Comparison of ENCODE assay signal across 1 cellular context in genomic region chr20:728022-728944, GRCh38.
TF ChIP-seq lines count a peak whose summit lies in the region.

No MANE protein-coding gene starts in this region.

TF ChIP-seq in HepG2, 621 proteins besides CTCF, POLR2A, EP300 and RAD21 (continued from another document and continues in another):
- TF ChIP-seq, protein P1, sequence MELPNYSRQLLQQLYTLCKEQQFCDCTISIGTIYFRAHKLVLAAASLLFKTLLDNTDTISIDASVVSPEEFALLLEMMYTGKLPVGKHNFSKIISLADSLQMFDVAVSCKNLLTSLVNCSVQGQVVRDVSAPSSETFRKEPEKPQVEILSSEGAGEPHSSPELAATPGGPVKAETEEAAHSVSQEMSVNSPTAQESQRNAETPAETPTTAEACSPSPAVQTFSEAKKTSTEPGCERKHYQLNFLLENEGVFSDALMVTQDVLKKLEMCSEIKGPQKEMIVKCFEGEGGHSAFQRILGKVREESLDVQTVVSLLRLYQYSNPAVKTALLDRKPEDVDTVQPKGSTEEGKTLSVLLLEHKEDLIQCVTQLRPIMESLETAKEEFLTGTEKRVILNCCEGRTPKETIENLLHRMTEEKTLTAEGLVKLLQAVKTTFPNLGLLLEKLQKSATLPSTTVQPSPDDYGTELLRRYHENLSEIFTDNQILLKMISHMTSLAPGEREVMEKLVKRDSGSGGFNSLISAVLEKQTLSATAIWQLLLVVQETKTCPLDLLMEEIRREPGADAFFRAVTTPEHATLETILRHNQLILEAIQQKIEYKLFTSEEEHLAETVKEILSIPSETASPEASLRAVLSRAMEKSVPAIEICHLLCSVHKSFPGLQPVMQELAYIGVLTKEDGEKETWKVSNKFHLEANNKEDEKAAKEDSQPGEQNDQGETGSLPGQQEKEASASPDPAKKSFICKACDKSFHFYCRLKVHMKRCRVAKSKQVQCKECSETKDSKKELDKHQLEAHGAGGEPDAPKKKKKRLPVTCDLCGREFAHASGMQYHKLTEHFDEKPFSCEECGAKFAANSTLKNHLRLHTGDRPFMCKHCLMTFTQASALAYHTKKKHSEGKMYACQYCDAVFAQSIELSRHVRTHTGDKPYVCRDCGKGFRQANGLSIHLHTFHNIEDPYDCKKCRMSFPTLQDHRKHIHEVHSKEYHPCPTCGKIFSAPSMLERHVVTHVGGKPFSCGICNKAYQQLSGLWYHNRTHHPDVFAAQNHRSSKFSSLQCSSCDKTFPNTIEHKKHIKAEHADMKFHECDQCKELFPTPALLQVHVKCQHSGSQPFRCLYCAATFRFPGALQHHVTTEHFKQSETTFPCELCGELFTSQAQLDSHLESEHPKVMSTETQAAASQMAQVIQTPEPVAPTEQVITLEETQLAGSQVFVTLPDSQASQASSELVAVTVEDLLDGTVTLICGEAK (IDR thresholded peaks at IDR 0.05), result no peak
- TF ChIP-seq, protein P1 (CRISPR knock-in tag; IDR thresholded peaks at IDR 0.05), result no peak
- peak; percentile 69 for TF ChIP-seq ZBTB38 (CRISPR knock-in tag; IDR thresholded peaks at IDR 0.05)
- 0 out of 2 replicates have a peak, but pooled peaks have one; percentile 28 for TF ChIP-seq RNF2 (conservative IDR thresholded peaks at IDR 0.05; ENCODE audit: low read depth)
- 0 out of 2 replicates have a peak, but pooled peaks have one; percentile 52 for TF ChIP-seq ZZZ3 (CRISPR knock-in tag; IDR thresholded peaks at IDR 0.05; ENCODE audit: borderline replicate concordance)
- TF ChIP-seq NPAS2 (CRISPR knock-in tag; IDR thresholded peaks at IDR 0.05; ENCODE audit: borderline replicate concordance), result no peak
- TF ChIP-seq ZNF432 (CRISPR knock-in tag; IDR thresholded peaks at IDR 0.05; ENCODE audit: borderline replicate concordance), result no peak
- TF ChIP-seq ZNF558 (CRISPR knock-in tag; IDR thresholded peaks at IDR 0.05; ENCODE audit: borderline replicate concordance), result no peak
- peak; percentile 32; the same call in 1 of the 2 replicates for TF ChIP-seq SALL2 (CRISPR knock-in tag; IDR thresholded peaks at IDR 0.05)
- no peak for TF ChIP-seq ZNF496 (CRISPR knock-in tag; IDR thresholded peaks at IDR 0.05; ENCODE audit: insufficient replicate concordance)
- no peak for TF ChIP-seq GFI1 (CRISPR knock-in tag; IDR thresholded peaks at IDR 0.05; ENCODE audit: borderline replicate concordance)
- no peak for TF ChIP-seq PHF21A (CRISPR knock-in tag; IDR thresholded peaks at IDR 0.05)
- TF ChIP-seq ADNP (CRISPR knock-in tag; IDR thresholded peaks at IDR 0.05), result no peak
- TF ChIP-seq ZNF557 (CRISPR knock-in tag; IDR thresholded peaks at IDR 0.05), result no peak
- TF ChIP-seq FOSL2 (CRISPR knock-in tag; IDR thresholded peaks at IDR 0.05), result peak; percentile 49; the same call in 1 of the 2 replicates
- TF ChIP-seq NR2F2 (IDR thresholded peaks at IDR 0.05; ENCODE audit: borderline replicate concordance, low read depth), result no peak
- peak; percentile 60; the same call in 1 of the 2 replicates for TF ChIP-seq TBX2 (CRISPR knock-in tag; IDR thresholded peaks at IDR 0.05; ENCODE audit: borderline replicate concordance)
- no peak for TF ChIP-seq RERE (CRISPR knock-in tag; IDR thresholded peaks at IDR 0.05; ENCODE audit: low read depth)
- no peak for TF ChIP-seq KAT2B (IDR thresholded peaks at IDR 0.05; ENCODE audit: borderline replicate concordance, low read depth, low read length)
- peak; percentile 52 for TF ChIP-seq ZNF280D (CRISPR knock-in tag; IDR thresholded peaks at IDR 0.05)
- TF ChIP-seq RBAK (CRISPR knock-in tag; IDR thresholded peaks at IDR 0.05), result no peak
- TF ChIP-seq ZNF749 (CRISPR knock-in tag; IDR thresholded peaks at IDR 0.05; ENCODE audit: borderline replicate concordance), result no peak
- TF ChIP-seq ZNF263 (CRISPR knock-in tag; IDR thresholded peaks at IDR 0.05), result no peak
- TF ChIP-seq, protein P2, sequence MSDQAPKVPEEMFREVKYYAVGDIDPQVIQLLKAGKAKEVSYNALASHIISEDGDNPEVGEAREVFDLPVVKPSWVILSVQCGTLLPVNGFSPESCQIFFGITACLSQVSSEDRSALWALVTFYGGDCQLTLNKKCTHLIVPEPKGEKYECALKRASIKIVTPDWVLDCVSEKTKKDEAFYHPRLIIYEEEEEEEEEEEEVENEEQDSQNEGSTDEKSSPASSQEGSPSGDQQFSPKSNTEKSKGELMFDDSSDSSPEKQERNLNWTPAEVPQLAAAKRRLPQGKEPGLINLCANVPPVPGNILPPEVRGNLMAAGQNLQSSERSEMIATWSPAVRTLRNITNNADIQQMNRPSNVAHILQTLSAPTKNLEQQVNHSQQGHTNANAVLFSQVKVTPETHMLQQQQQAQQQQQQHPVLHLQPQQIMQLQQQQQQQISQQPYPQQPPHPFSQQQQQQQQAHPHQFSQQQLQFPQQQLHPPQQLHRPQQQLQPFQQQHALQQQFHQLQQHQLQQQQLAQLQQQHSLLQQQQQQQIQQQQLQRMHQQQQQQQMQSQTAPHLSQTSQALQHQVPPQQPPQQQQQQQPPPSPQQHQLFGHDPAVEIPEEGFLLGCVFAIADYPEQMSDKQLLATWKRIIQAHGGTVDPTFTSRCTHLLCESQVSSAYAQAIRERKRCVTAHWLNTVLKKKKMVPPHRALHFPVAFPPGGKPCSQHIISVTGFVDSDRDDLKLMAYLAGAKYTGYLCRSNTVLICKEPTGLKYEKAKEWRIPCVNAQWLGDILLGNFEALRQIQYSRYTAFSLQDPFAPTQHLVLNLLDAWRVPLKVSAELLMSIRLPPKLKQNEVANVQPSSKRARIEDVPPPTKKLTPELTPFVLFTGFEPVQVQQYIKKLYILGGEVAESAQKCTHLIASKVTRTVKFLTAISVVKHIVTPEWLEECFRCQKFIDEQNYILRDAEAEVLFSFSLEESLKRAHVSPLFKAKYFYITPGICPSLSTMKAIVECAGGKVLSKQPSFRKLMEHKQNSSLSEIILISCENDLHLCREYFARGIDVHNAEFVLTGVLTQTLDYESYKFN (CRISPR knock-in tag; conservative IDR thresholded peaks at IDR 0.05), result 0 out of 2 replicates have a peak, but pooled peaks have one; percentile 25
- TF ChIP-seq KMT2A (CRISPR knock-in tag; IDR thresholded peaks at IDR 0.05), result no peak
- TF ChIP-seq ARHGAP35 (CRISPR knock-in tag; IDR thresholded peaks at IDR 0.05; ENCODE audit: borderline replicate concordance), result no peak; the same call in 1 of the 2 replicates
- TF ChIP-seq ZNF652 (CRISPR knock-in tag; IDR thresholded peaks at IDR 0.05; ENCODE audit: borderline replicate concordance, low read depth), result no peak
- no peak for TF ChIP-seq ZNF18 (CRISPR knock-in tag; IDR thresholded peaks at IDR 0.05; ENCODE audit: insufficient replicate concordance)
- no peak for TF ChIP-seq ZNF484 (CRISPR knock-in tag; IDR thresholded peaks at IDR 0.05; ENCODE audit: borderline replicate concordance, low read depth)
- no peak for TF ChIP-seq THAP11 (CRISPR knock-in tag; IDR thresholded peaks at IDR 0.05)
- TF ChIP-seq ZNF567 (CRISPR knock-in tag; IDR thresholded peaks at IDR 0.05; ENCODE audit: borderline replicate concordance), result 0 out of 2 replicates have a peak, but pooled peaks have one; percentile 70
- 0 out of 2 replicates have a peak, but pooled peaks have one; percentile 39 for TF ChIP-seq YEATS2 (CRISPR knock-in tag; IDR thresholded peaks at IDR 0.05; ENCODE audit: borderline replicate concordance)
- no peak for TF ChIP-seq ZNF562 (CRISPR knock-in tag; IDR thresholded peaks at IDR 0.05; ENCODE audit: borderline replicate concordance)
- TF ChIP-seq REXO4 (CRISPR knock-in tag; IDR thresholded peaks at IDR 0.05; ENCODE audit: borderline replicate concordance), result no peak
- TF ChIP-seq NFKB2 (CRISPR knock-in tag; IDR thresholded peaks at IDR 0.05; ENCODE audit: borderline replicate concordance), result no peak; the same call in 1 of the 2 replicates
- TF ChIP-seq ZNF331 (CRISPR knock-in tag; IDR thresholded peaks at IDR 0.05), result peak; percentile 70; the same call in 1 of the 2 replicates
- TF ChIP-seq SIN3B (IDR thresholded peaks at IDR 0.05; ENCODE audit: low read length), result no peak
- TF ChIP-seq ZNF230 (CRISPR knock-in tag; IDR thresholded peaks at IDR 0.05), result peak; percentile 50; the same call in 1 of the 2 replicates
- TF ChIP-seq CENPT (CRISPR knock-in tag; IDR thresholded peaks at IDR 0.05; ENCODE audit: low read depth), result no peak
- no peak for TF ChIP-seq ZKSCAN8 (CRISPR knock-in tag; IDR thresholded peaks at IDR 0.05; ENCODE audit: borderline replicate concordance)
